In the genomic region with DNA sequence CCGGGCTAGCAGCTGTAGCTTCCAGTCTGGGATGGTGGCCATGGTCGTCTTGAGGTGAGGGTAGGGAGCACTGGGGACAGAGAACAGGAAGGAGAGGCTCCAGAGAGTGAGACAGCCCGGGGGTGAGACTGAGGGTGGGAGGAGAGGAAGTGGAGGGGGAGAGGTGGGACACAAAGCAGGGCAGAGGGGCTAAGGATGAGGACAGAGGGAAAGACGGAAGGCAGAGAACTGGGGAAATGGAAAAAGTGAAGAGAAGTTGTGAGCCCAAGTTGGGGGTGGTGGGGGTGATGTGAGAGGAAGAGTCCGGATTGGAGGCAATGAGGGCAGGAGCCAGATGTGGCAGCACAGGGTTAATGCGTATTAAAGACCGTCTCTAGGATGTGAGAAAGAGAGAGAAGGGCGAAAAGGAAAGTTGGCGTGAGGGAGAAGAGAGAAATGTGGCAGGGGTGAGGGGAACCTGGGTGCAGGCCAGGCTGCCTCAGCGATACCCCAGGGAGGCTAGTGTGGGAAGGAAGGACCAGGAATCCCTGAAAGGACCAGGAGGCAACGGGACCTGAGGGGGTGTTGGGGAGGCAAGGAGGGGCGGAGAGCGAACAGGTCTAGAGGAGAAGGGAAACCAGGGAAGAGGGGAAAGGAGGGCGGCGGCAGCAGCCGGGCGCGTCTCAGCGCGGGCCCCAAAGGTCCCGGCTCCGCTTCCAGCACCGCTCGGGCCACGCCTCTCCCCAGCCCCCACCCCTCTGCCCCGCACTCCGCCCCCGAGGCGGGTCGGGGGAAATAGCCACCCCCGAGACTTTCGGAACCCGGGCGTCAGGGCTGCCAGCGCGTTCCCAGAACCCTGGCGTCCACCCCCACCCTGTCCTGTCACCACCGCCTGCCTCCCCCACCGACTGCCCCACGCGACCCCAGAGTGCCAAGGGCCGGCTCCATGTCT, we compare ENCODE assay signal across 8 cellular contexts. TPM values are rescaled to one million over a fixed set of nuclear protein-coding genes. Genes with fewer than 3 reads are reported as not detected.
DNase-seq lines count a peak whose midpoint lies in the region; ATAC-seq and TF ChIP-seq lines count a peak whose summit lies in the region.

A gene with protein sequence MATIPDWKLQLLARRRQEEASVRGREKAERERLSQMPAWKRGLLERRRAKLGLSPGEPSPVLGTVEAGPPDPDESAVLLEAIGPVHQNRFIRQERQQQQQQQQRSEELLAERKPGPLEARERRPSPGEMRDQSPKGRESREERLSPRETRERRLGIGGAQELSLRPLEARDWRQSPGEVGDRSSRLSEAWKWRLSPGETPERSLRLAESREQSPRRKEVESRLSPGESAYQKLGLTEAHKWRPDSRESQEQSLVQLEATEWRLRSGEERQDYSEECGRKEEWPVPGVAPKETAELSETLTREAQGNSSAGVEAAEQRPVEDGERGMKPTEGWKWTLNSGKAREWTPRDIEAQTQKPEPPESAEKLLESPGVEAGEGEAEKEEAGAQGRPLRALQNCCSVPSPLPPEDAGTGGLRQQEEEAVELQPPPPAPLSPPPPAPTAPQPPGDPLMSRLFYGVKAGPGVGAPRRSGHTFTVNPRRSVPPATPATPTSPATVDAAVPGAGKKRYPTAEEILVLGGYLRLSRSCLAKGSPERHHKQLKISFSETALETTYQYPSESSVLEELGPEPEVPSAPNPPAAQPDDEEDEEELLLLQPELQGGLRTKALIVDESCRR (minus strand): TSS at position 669 of the 931 bp plus-strand sequence. CDS start 627 bp downstream, at position 42.

- H3K4me3 Mint-ChIP-seq in CD8-positive, alpha-beta T cell = peak within 1 kb of the TSS; percentile 99
- peak within 1 kb of the TSS; percentile 89 for H3K4me3 Mint-ChIP-seq in osteocyte (ENCODE audit: unreplicated experiment)

- peak; percentile 50 for ATAC-seq in CD8-positive, alpha-beta T cell
- ATAC-seq in HG02588 (IDR thresholded peaks at IDR 0.05; ENCODE audit: unreplicated experiment) (peak; percentile 24), GM21360 (IDR thresholded peaks at IDR 0.05; ENCODE audit: unreplicated experiment) (no peak)

- no peaks in the 10 kb centered on the region for H3K27me3 Mint-ChIP-seq in CD8-positive, alpha-beta T cell (ENCODE audit: low read depth)
- no peaks in the 10 kb centered on the region for H3K27me3 Mint-ChIP-seq in osteocyte (ENCODE audit: unreplicated experiment)

- no peaks in the 10 kb centered on the region for H3K36me3 ChIP-seq in CD8-positive, alpha-beta T cell (ENCODE audit: insufficient read depth, low read length)
- no peaks in the 10 kb centered on the region for H3K36me3 ChIP-seq in testis (ENCODE audit: low read depth, missing control alignments)

- H3K4me1 ChIP-seq in CD8-positive, alpha-beta T cell (ENCODE audit: insufficient read depth, low read length) = peaks cover 33% of the 10 kb centered on the region
- H3K4me1 ChIP-seq in testis = peaks cover 49% of the 10 kb centered on the region

- WGBS in testis, 2 donors = 3 to 4% methylated on average over 23 to 24 of the region's 42 CpGs

- H3K27me3 ChIP-seq in CD8-positive, alpha-beta T cell (ENCODE audit: insufficient read depth, low read length) = no peaks in the 10 kb centered on the region
- no peaks in the 10 kb centered on the region for H3K27me3 ChIP-seq in testis

- intact Hi-C loops in CD8-positive, alpha-beta T cell (cut with DNase I, micrococcal nuclease) = loop anchor here (1.0 to 10.0 kb wide), 4 partner anchors 31 to 809 kb away; a partner anchor contains a TSS
- intact Hi-C loops in testis (cut with DNase I; ENCODE audit: low total_unique reads) = loop anchor here (2.0 kb wide), 1 partner anchor 35 kb away; a partner anchor contains a TSS

- H3K9me3 Mint-ChIP-seq in CD8-positive, alpha-beta T cell = no peaks in the 10 kb centered on the region
- no peaks in the 10 kb centered on the region for H3K9me3 Mint-ChIP-seq in osteocyte (ENCODE audit: unreplicated experiment)

- peak; percentile 74 for TF ChIP-seq POLR2A in Raji (IDR thresholded peaks at IDR 0.05; ENCODE audit: insufficient read depth, low read depth, low read length)
- no peak for TF ChIP-seq POLR2A in testis (IDR thresholded peaks at IDR 0.05)

- H3K4me1 Mint-ChIP-seq in CD8-positive, alpha-beta T cell (ENCODE audit: low read depth) = peaks cover 56% of the 10 kb centered on the region
- H3K4me1 Mint-ChIP-seq in osteocyte (ENCODE audit: unreplicated experiment) = peaks cover 68% of the 10 kb centered on the region

- POLR2A ChIA-PET in CD8-positive, alpha-beta T cell (lab: Charles Lee) = interaction anchor here (16.5 kb wide), 1 partner anchor 37 kb away, joined by 324 read pairs; a partner anchor contains a TSS

- CTCF ChIA-PET in CD8-positive, alpha-beta T cell (lab: Charles Lee) = interaction anchor here (1.3 to 17.5 kb wide), 2 partner anchors 11 to 41 kb away, joined by 7 to 879 read pairs; a partner anchor contains a TSS

- H3K27ac ChIP-seq in CD8-positive, alpha-beta T cell (ENCODE audit: low read depth, low read length) = peak within 1 kb of the TSS; percentile 75
- H3K27ac ChIP-seq in testis = peak within 1 kb of the TSS; percentile 89 to 94

- DNase-seq in CD8-positive, alpha-beta T cell = peak; percentile 68 to 85 (median 79)
- peak; percentile 90 for DNase-seq in activated naive CD4-positive, alpha-beta T cell treated with Interleukin-2 at 50 U/mL for 16 hours
- no peak for DNase-seq in glomerular endothelial cell (ENCODE audit: extremely low read depth, low read depth, low spot score)
- no peak for DNase-seq in osteocyte (ENCODE audit: extremely low spot score, unreplicated experiment)
- DNase-seq in testis = peak; percentile 64

- H3K9me3 ChIP-seq in CD8-positive, alpha-beta T cell (ENCODE audit: low read length) = no peaks in the 10 kb centered on the region
- no peaks in the 10 kb centered on the region for H3K9me3 ChIP-seq in testis

- H3K27ac Mint-ChIP-seq in CD8-positive, alpha-beta T cell = peak within 1 kb of the TSS; percentile 95
- H3K27ac Mint-ChIP-seq in osteocyte (ENCODE audit: unreplicated experiment) = peak within 1 kb of the TSS; percentile 97

- TF ChIP-seq CTCF in CD8-positive, alpha-beta T cell (IDR thresholded peaks at IDR 0.05) = no peak
- no peak for TF ChIP-seq CTCF in osteocyte (IDR thresholded peaks at IDR 0.05)
- TF ChIP-seq CTCF in testis (IDR thresholded peaks at IDR 0.05) = no peak

- peak within 1 kb of the TSS; percentile 86 for H3K4me3 ChIP-seq in CD8-positive, alpha-beta T cell (ENCODE audit: low read depth, low read length)
- H3K4me3 ChIP-seq in testis = peak within 1 kb of the TSS; percentile 68 to 76

- peaks cover 47% of the 10 kb centered on the region for H3K36me3 Mint-ChIP-seq in CD8-positive, alpha-beta T cell
- H3K36me3 Mint-ChIP-seq in osteocyte (ENCODE audit: unreplicated experiment) = peaks cover 24% of the 10 kb centered on the region

RNA-seq across cellular contexts. Expression of the gene that starts here (rescaled TPM):
- 10 to 100 TPM; 24.1 to 26.0 TPM for total RNA-seq in CD8-positive, alpha-beta T cell
- 124 and 147 TPM in 2 replicates for total RNA-seq in glomerular endothelial cell
- total RNA-seq in osteocyte = 134 and 135 TPM in 2 replicates
- total RNA-seq in testis = 1 to 10 TPM; 9.0 to 9.3 TPM
- 24.9 TPM for polyA plus RNA-seq in testis (ENCODE audit: insufficient read depth, low read depth, low replicate concordance)

Comparison
In these comparisons a context has a peak if more than half of its experiments do, and no peak if none do; other contexts are left out.
1. DNase-seq: peak in CD8-positive, alpha-beta T cell (7 of 7), activated naive CD4-positive, alpha-beta T cell treated with Interleukin-2 at 50 U/mL for 16 hours (single experiment) and testis (single experiment); none in glomerular endothelial cell (single experiment) and osteocyte (single experiment).